In the genomic region with DNA sequence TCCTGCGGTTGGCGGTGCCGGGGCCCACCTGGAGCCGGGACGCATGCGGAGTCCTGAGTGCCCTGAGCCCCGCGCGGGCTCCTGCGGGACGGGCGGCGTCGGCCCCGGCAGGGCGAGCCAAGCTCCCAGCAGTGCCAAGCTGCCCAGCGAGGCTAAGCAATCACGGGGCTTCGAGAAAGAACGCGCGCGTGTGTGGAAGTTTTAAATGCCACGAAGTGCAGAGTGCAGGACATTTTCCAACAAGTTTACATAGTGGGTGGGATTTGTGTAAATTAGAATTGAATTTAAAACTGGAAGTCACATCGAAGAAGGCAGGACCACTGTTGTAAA, we compare ENCODE assay signal across 9 cellular contexts. TPM values are rescaled to one million over a fixed set of nuclear protein-coding genes. Genes with fewer than 3 reads are reported as not detected.
A peak's percentile ranks its signal among the peaks of the same experiment; 100 is the strongest.
DNase-seq lines count a peak whose midpoint lies in the region; ATAC-seq, FAIRE-seq and TF ChIP-seq lines count a peak whose summit lies in the region.
"Had no signal": no experiment of that assay in that cellular context is flagged by ENCODE, and none has a peak within 500 bp of the region (broad histone marks: within the 10 kb centered on the region; RNA-seq: fewer than 3 reads in every experiment).

No MANE protein-coding gene starts in this region.

- H3K79me2 ChIP-seq in K562 (ENCODE audit: control insufficient read depth, insufficient read depth, low read length) = no peaks in the 10 kb centered on the region

- H3K9me3 ChIP-seq in K562 (replicated peaks; ENCODE audit: control insufficient read depth, insufficient read depth, low read depth, low read length) = no peaks in the 10 kb centered on the region
- H3K9me3 ChIP-seq in kidney (ENCODE audit: control insufficient read depth in 1 of 2, low read length in 2 of 2) = no peaks in the 10 kb centered on the region
- H3K9me3 ChIP-seq in subcutaneous abdominal adipose tissue (ENCODE audit: control insufficient read depth in 5 of 5, low read length in 5 of 5) = no peaks in the 10 kb centered on the region

- WGBS in K562 (ENCODE audit: insufficient coverage, low coverage, missing lambda C conversion rate) = 25% methylated on average over 24 of the region's 25 CpGs

- no peak for TF ChIP-seq CTCF in K562 (IDR thresholded peaks at IDR 0.05 in 2 of 3, conservative IDR thresholded peaks at IDR 0.05 in 1 of 3; ENCODE audit: insufficient read depth in 2 of 3, low read depth in 1 of 3, low read length in 3 of 3)
- no peak for TF ChIP-seq CTCF in kidney (IDR thresholded peaks at IDR 0.05; ENCODE audit: borderline replicate concordance, extremely low read depth, insufficient read depth)

- H3K4me2 ChIP-seq in K562 (ENCODE audit: insufficient read depth, low read length) = peak overlapping the region; percentile 60; the same call in 1 of the 2 replicates

- FAIRE-seq in K562 (lab: Jason Lieb, UNC) (no peak), kidney (lab: Jason Lieb, UNC) (no peak)
- FAIRE-seq: A204.1 had no signal

- peak overlapping the region; percentile 33; the same call in 1 of the 2 replicates for H3K4me3 ChIP-seq in K562
- H3K4me3 ChIP-seq in kidney (ENCODE audit: low read length in 2 of 2) = peak overlapping the region; percentile 23 to 84
- H3K4me3 ChIP-seq in subcutaneous abdominal adipose tissue (ENCODE audit: low read depth in 1 of 5, low read length in 5 of 5) = peak overlapping the region; percentile 54 to 98 (median 80)

- TF ChIP-seq POLR2A in K562 (conservative IDR thresholded peaks at IDR 0.05) = no peak

- ATAC-seq in K562 = no peak
- ATAC-seq in HG03565 (IDR thresholded peaks at IDR 0.05; ENCODE audit: unreplicated experiment) = no peak
- ATAC-seq in HG03159 (IDR thresholded peaks at IDR 0.05; ENCODE audit: unreplicated experiment) = no peak

- H3K27me3 ChIP-seq in K562 (ENCODE audit: control insufficient read depth in 2 of 2, insufficient read depth in 2 of 2, low read length in 2 of 2) (peaks cover 9 to 24% of the 10 kb centered on the region in 2 experiments; a peak in 3 of 5 replicates), subcutaneous abdominal adipose tissue (ENCODE audit: control insufficient read depth in 5 of 5, insufficient read depth in 4 of 5, low read length in 5 of 5) (no peaks in the 10 kb centered on the region)

- in situ Hi-C loops in K562 (cut with MboI) = no loop called here

- no peaks in the 10 kb centered on the region for H3K9me1 ChIP-seq in K562 (ENCODE audit: control insufficient read depth, insufficient read depth, low read length)

- no TSS peak for BruUV-seq in K562 (replicated peaks; lab: Mats Ljungman, UMichigan)

- H3K27ac ChIP-seq in K562 (ENCODE audit: extremely low read depth, low read depth, low read length) (no peak overlapping the region), kidney (ENCODE audit: low read depth in 2 of 2, low read length in 2 of 2) (peak overlapping the region in 1 of 2 donors; percentile 74), subcutaneous abdominal adipose tissue (ENCODE audit: low read depth, low read length) (peak overlapping the region; percentile 52)

- DNase-seq in DMS153 treated with DMSO at 0.1 percent for 48 hours (lab: John Stamatoyannopoulos, UW; ENCODE audit: unreplicated experiment) (peak; percentile 39), DMS153 (lab: John Stamatoyannopoulos, UW) (no peak), K562 (ENCODE audit: extremely low read depth in 1 of 4, low spot score in 3 of 4) (no peak), kidney (no peak), NCI-H1436 (lab: John Stamatoyannopoulos, UW) (no peak)

- TF ChIP-seq EP300 in K562 (IDR thresholded peaks at IDR 0.05; ENCODE audit: low read length) = no peak

- H4K20me1 ChIP-seq in K562 (replicated peaks; ENCODE audit: control insufficient read depth, insufficient read depth, low read length) = no peaks in the 10 kb centered on the region

- H3K36me3 ChIP-seq in K562 (ENCODE audit: control insufficient read depth, insufficient read depth, low read length) (no peaks in the 10 kb centered on the region), kidney (ENCODE audit: control insufficient read depth in 1 of 2, insufficient read depth in 2 of 2, low read length in 2 of 2) (no peaks in the 10 kb centered on the region), subcutaneous abdominal adipose tissue (ENCODE audit: control insufficient read depth in 5 of 5, insufficient read depth in 5 of 5, low read length in 5 of 5) (peaks cover 0 to 3% (median 0%) of the 10 kb centered on the region in 5 donors)

- no peak overlapping the region for H2AFZ ChIP-seq in K562 (ENCODE audit: low read depth, low read length)

- intact Hi-C loops in K562 (cut with micrococcal nuclease) (no loop called here), kidney (cut with DNase I) (no loop called here)

- CTCF ChIA-PET in K562 (lab: Yijun Ruan, JAX; ENCODE audit: low intra/inter-chr PET ratio) = no interaction called here

- TF ChIP-seq RAD21 in K562 (CRISPR knock-in tag; conservative IDR thresholded peaks at IDR 0.05 in 1 of 2, IDR thresholded peaks at IDR 0.05 in 1 of 2) = no peak

- H3K9ac ChIP-seq in K562 (ENCODE audit: insufficient read depth in 1 of 2, low read depth in 2 of 2, low read length in 2 of 2) (peak overlapping the region in 1 of 2 experiments; percentile 40; a peak in 1 of 4 replicates), kidney (ENCODE audit: low read length in 2 of 2) (peak overlapping the region in 1 of 2 donors; percentile 34), subcutaneous abdominal adipose tissue (ENCODE audit: low read length in 5 of 5) (peak overlapping the region; percentile 40 to 74 (median 72))

- POLR2A ChIA-PET in K562 (lab: Yijun Ruan, JAX) = no interaction called here

- H3K4me1 ChIP-seq in K562 (replicated peaks in 1 of 2; ENCODE audit: control insufficient read depth in 2 of 2, insufficient read depth in 2 of 2, low read length in 2 of 2) (peaks cover 0 to 11% of the 10 kb centered on the region in 2 experiments; a peak in 2 of 5 replicates), kidney (ENCODE audit: control insufficient read depth in 1 of 2, insufficient read depth in 1 of 2, low read depth in 1 of 2, low read length in 2 of 2) (peaks cover 4 to 6% of the 10 kb centered on the region in 2 donors), subcutaneous abdominal adipose tissue (ENCODE audit: control insufficient read depth in 5 of 5, insufficient read depth in 5 of 5, low read length in 5 of 5) (peaks cover 0 to 41% (median 39%) of the 10 kb centered on the region in 5 donors)

TF ChIP-seq in K562, 482 proteins besides CTCF, POLR2A, EP300 and RAD21:
- no peak for TF ChIP-seq SNIP1 (IDR thresholded peaks at IDR 0.05; ENCODE audit: low read depth)
TF ChIP-seq in K562: peak in this region for 0.

RNA-seq across cellular contexts. Expression of a gene that starts 0.6 kb away (rescaled TPM):
- not detected in 2 replicates for total RNA-seq in K562 (2011; cell fraction: chromatin; rRNA removed; ENCODE audit: low replicate concordance)
- total RNA-seq in K562 (2011; cell fraction: nucleolus; rRNA removed) = not detected in 2 replicates
- not detected in 2 replicates for total RNA-seq in K562 (2011; cell fraction: nucleoplasm; rRNA removed)
- not detected in 2 replicates for total RNA-seq in K562 (2014; rRNA removed)
- total RNA-seq in K562 (2014; rRNA removed; fragmentation: Illumina TruSeq; extraction: Trizol) = not detected in 2 replicates
- total RNA-seq in K562 (2015; rRNA removed; fragmentation: Illumina TruSeq; extraction: Trizol) = not detected in 2 replicates
- 0.22 and 0.31 TPM in 2 replicates for total RNA-seq in K562 (2021)
- not detected in 2 replicates for polyA plus RNA-seq in K562 (2011; rRNA removed)
- polyA plus RNA-seq in K562 (2011; cell fraction: cytosol; rRNA removed) = not detected in 2 replicates
- polyA plus RNA-seq in K562 (2011; cell fraction: nucleus; rRNA removed) = not detected in 2 replicates
- 0.01 TPM in 2 replicates for polyA plus RNA-seq in K562 (2012)
- polyA plus RNA-seq in K562 (2014; fragmentation: Illumina TruSeq; extraction: Trizol) = not detected in 2 replicates
- polyA plus RNA-seq in K562 (2014; fragmentation: Nextera tagmentation; extraction: Ambion mirVana) = not detected
- not detected in 2 replicates for polyA plus RNA-seq in K562 (2014; rRNA removed)
- polyA minus RNA-seq in K562 (2011; rRNA and poly(A)+ RNA removed) = not detected in 2 replicates
- 0.48 and 6.5 TPM in 2 replicates for polyA minus RNA-seq in K562 (2011; cell fraction: cytosol; rRNA and poly(A)+ RNA removed)
- 0.11 TPM in 1 of 2 replicates, not detected in the other for polyA minus RNA-seq in K562 (2011; cell fraction: nucleus; rRNA and poly(A)+ RNA removed)
- total RNA-seq in kidney = 144 TPM
- polyA plus RNA-seq in kidney (ENCODE audit: insufficient read depth, low read depth, low replicate concordance) = 35.7 TPM

Comparison
In these comparisons a context has a peak if more than half of its experiments do, and no peak if none do; other contexts are left out.
1. RNA of a gene that starts 0.6 kb away (total RNA-seq): 144 TPM in kidney (single experiment); 0.22 to 0.31 TPM in K562; every median in the first group is over 100 times any median in the second.
2. Peak in every context shown above with its lines, with median percentiles within 50 percentile points of each other: H3K4me3 ChIP-seq.